In the genomic region with DNA sequence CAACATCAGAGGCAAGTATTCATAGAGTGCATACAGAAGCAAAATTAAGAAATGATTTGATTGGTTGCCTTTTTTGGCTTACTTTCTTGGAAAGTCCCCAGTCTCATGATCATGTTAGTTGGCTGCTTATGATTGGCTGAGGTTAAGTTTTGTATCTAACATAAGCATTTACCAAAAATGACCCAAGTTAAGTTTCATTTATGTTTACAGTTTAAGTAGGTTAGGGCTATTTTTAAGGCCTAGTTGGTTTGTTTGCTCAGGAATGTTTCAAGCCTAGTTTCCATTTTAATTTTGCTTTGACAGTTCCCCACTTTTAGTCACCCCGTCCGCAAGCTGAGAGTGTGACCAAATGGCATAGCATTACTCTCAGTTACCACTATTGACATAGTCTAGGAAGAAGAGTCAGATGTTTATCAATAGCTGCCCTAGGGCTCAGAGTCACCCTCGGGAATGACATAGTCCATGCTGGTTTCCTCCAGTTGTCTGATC, we compare ENCODE assay signal across 17 cellular contexts. TPM values are rescaled to one million over a fixed set of nuclear protein-coding genes. Genes with fewer than 3 reads are reported as not detected.
DNase-seq lines count a peak whose midpoint lies in the region; ATAC-seq and TF ChIP-seq lines count a peak whose summit lies in the region.
"Had no signal": no experiment of that assay in that cellular context is flagged by ENCODE, and none has a peak within 500 bp of the region (broad histone marks: within the 10 kb centered on the region; RNA-seq: fewer than 3 reads in every experiment).

No MANE protein-coding gene starts in this region.

- no peaks in the 10 kb centered on the region for H3K9me3 Mint-ChIP-seq in MCF 10A (ENCODE audit: unreplicated experiment)
- H3K9me3 Mint-ChIP-seq in stimulated activated naive CD8-positive, alpha-beta T cell treated with anti-CD3 and anti-CD28 coated beads, Interleukin-15, amount 100 ng/mL, for 72 hours = no peaks in the 10 kb centered on the region

- H3K27me3 Mint-ChIP-seq in MCF 10A (ENCODE audit: insufficient read depth, unreplicated experiment) = no peaks in the 10 kb centered on the region
- no peaks in the 10 kb centered on the region for H3K27me3 Mint-ChIP-seq in T-helper 17 cell
- peaks cover 19% of the 10 kb centered on the region for H3K27me3 Mint-ChIP-seq in stimulated activated naive CD8-positive, alpha-beta T cell treated with anti-CD3 and anti-CD28 coated beads, Interleukin-15, amount 100 ng/mL, for 72 hours

- ATAC-seq in GM21526 (IDR thresholded peaks at IDR 0.05; ENCODE audit: low FRiP score, unreplicated experiment) (peak; percentile 68), T-helper 17 cell (peak; percentile 95), Right ventricle myocardium superior (ENCODE audit: poor library complexity) (no peak)
- peak; percentile 52 for ATAC-seq in stimulated activated naive CD8-positive, alpha-beta T cell treated with anti-CD3 and anti-CD28 coated beads, Interleukin-15, amount 100 ng/mL, for 72 hours
- ATAC-seq: HCT116, pancreas had no signal

- no peak overlapping the region for H3K4me2 ChIP-seq in mammary epithelial cell (ENCODE audit: insufficient read depth, low read depth, low read length)

- H3K9ac ChIP-seq in mammary epithelial cell (ENCODE audit: insufficient read depth, low read length) = no peak overlapping the region

- H2AFZ ChIP-seq in mammary epithelial cell (ENCODE audit: low read depth, low read length) = no peak overlapping the region

- H3K4me3 Mint-ChIP-seq in MCF 10A (ENCODE audit: unreplicated experiment) (no peak overlapping the region), T-helper 17 cell (no peak overlapping the region)
- no peak overlapping the region for H3K4me3 Mint-ChIP-seq in stimulated activated naive CD8-positive, alpha-beta T cell treated with anti-CD3 and anti-CD28 coated beads, Interleukin-15, amount 100 ng/mL, for 72 hours

- H3K4me1 ChIP-seq in mammary epithelial cell (ENCODE audit: insufficient read depth, low read length) = no peaks in the 10 kb centered on the region
- no peaks in the 10 kb centered on the region for H3K4me1 ChIP-seq in SJCRH30
- H3K4me1 ChIP-seq: pancreas had no signal

- peaks cover 4% of the 10 kb centered on the region for H3K36me3 ChIP-seq in mammary epithelial cell (ENCODE audit: insufficient read depth, low read length)
- H3K36me3 ChIP-seq in SJCRH30 = no peaks in the 10 kb centered on the region
- H3K36me3 ChIP-seq: pancreas had no signal

- H3K36me3 Mint-ChIP-seq in MCF 10A (ENCODE audit: insufficient read depth, unreplicated experiment) (peaks cover 18% of the 10 kb centered on the region), T-helper 17 cell (ENCODE audit: low read depth) (no peaks in the 10 kb centered on the region)

- no peaks in the 10 kb centered on the region for H3K9me3 ChIP-seq in mammary epithelial cell (replicated peaks; ENCODE audit: insufficient read depth, low read length)
- H3K9me3 ChIP-seq in T-helper 17 cell (ENCODE audit: control insufficient read depth, low read length, poor library complexity, severe bottlenecking) = no peaks in the 10 kb centered on the region
- H3K9me3 ChIP-seq in SJCRH30 (replicated peaks) = no peaks in the 10 kb centered on the region
- H3K9me3 ChIP-seq: pancreas had no signal

- no TSS peak for BruUV-seq in mammary epithelial cell (replicated peaks; lab: Mats Ljungman, UMichigan)
- BruUV-seq in MCF 10A (replicated peaks; lab: Mats Ljungman, UMichigan) = no TSS peak

- WGBS in mammary epithelial cell (ENCODE audit: low coverage, missing lambda C conversion rate) = 93% methylated on average over 3 of the region's 3 CpGs

- H3K79me2 ChIP-seq in mammary epithelial cell (ENCODE audit: insufficient read depth, low read length) = no peaks in the 10 kb centered on the region

- H3K4me1 Mint-ChIP-seq in MCF 10A (ENCODE audit: insufficient read depth, unreplicated experiment) = no peaks in the 10 kb centered on the region
- peaks cover 10% of the 10 kb centered on the region for H3K4me1 Mint-ChIP-seq in T-helper 17 cell
- no peaks in the 10 kb centered on the region for H3K4me1 Mint-ChIP-seq in stimulated activated naive CD8-positive, alpha-beta T cell treated with anti-CD3 and anti-CD28 coated beads, Interleukin-15, amount 100 ng/mL, for 72 hours

- H3K27ac Mint-ChIP-seq in MCF 10A (ENCODE audit: low read depth, unreplicated experiment) (no peak overlapping the region), T-helper 17 cell (peak overlapping the region; percentile 75)
- H3K27ac Mint-ChIP-seq in stimulated activated naive CD8-positive, alpha-beta T cell treated with anti-CD3 and anti-CD28 coated beads, Interleukin-15, amount 100 ng/mL, for 72 hours = no peak overlapping the region

- in situ Hi-C loops in mammary epithelial cell (cut with MboI; ENCODE audit: low sequenced_read_pairs in 2 of 2) = no loop called here

- TF ChIP-seq CTCF in mammary epithelial cell (conservative IDR thresholded peaks at IDR 0.05 in 1 of 2, IDR thresholded peaks at IDR 0.05 in 1 of 2; ENCODE audit: extremely low read depth in 1 of 2, insufficient read depth in 1 of 2, low read depth in 1 of 2, low read length in 2 of 2) = no peak
- no peak for TF ChIP-seq CTCF in MCF 10A (IDR thresholded peaks at IDR 0.05; ENCODE audit: unreplicated experiment)

- dilution Hi-C loops in mammary epithelial cell (cut with HindIII; ENCODE audit: low sequenced_read_pairs) = no loop called here

- H3K4me3 ChIP-seq in mammary epithelial cell (replicated peaks in 1 of 3; ENCODE audit: insufficient read depth in 1 of 3, low read depth in 2 of 3, low read length in 3 of 3) (no peak overlapping the region), SJCRH30 (no peak overlapping the region)
- H3K4me3 ChIP-seq: pancreas had no signal

- H3K27ac ChIP-seq in mammary epithelial cell (ENCODE audit: insufficient read depth, low read depth, low read length) = no peak overlapping the region
- no peak overlapping the region for H3K27ac ChIP-seq in SJCRH30
- H3K27ac ChIP-seq: pancreas had no signal

- CTCF ChIA-PET in mammary epithelial cell (lab: Charles Lee; ENCODE audit: low non-redundant PET) = no interaction called here
- CTCF ChIA-PET in MCF 10A (lab: Yijun Ruan, JAX) = interaction anchor here (0.6 to 1.3 kb wide), 4 partner anchors 11 to 91 kb away, joined by 3 to 7 read pairs (median 4); no protein-coding TSS in a partner anchor

- POLR2A ChIA-PET in MCF 10A (lab: Yijun Ruan, JAX) = interaction anchor here (1.2 kb wide), 1 partner anchor 111 kb away, joined by 3 read pairs; no protein-coding TSS in a partner anchor

- intact Hi-C loops in mammary epithelial cell (cut with micrococcal nuclease) (no loop called here), MCF 10A (cut with micrococcal nuclease) (no loop called here), Right ventricle myocardium superior (cut with DNase I) (no loop called here)

- no peaks in the 10 kb centered on the region for H4K20me1 ChIP-seq in mammary epithelial cell (ENCODE audit: insufficient read depth, low read length)

- DNase-seq in mammary epithelial cell = peak; percentile 11
- no peak for DNase-seq in MCF 10A (ENCODE audit: unreplicated experiment)
- DNase-seq in T-helper 17 cell = no peak
- DNase-seq in stimulated activated naive CD8-positive, alpha-beta T cell treated with anti-CD3 and anti-CD28 coated beads, Interleukin-15, amount 100 ng/mL, for 72 hours = no peak
- no peak for DNase-seq in Right ventricle myocardium superior
- DNase-seq in occipital lobe (lab: John Stamatoyannopoulos, UW) = no peak
- no peak for DNase-seq in SJCRH30
- DNase-seq: activated CD4-positive, CD25-positive, alpha-beta regulatory T cell; cerebellar nuclear complex; Kasumi-1; NCI-H2081 treated with DMSO at 0.1 percent for 48 hours; NK-92 treated with Interleukin-12 subunit alpha and Interleukin-12 subunit beta, amount 100 ng/mL, for 24 hours; pancreas; stimulated activated CD4-positive, alpha-beta T cell treated with anti-CD3 and anti-CD28 coated beads, Interleukin-15, amount 100 ng/mL, for 24 hours; stimulated activated CD8-positive, alpha-beta memory T cell treated with anti-CD3 and anti-CD28 coated beads, Interleukin-4, amount 100 ng/mL, for 48 hours had no signal

- H3K27me3 ChIP-seq in mammary epithelial cell (ENCODE audit: insufficient read depth, low read length) (no peaks in the 10 kb centered on the region), SJCRH30 (no peaks in the 10 kb centered on the region)
- H3K27me3 ChIP-seq: pancreas had no signal

RNA-seq across cellular contexts. Expression of gene DGKE, which starts 36.3 kb away (rescaled TPM):
- 10 to 100 TPM in 1 of 2 donors, 1 to 10 TPM in 1; 6.7 to 13.4 TPM for total RNA-seq in mammary epithelial cell
- polyA plus RNA-seq in mammary epithelial cell = 2.9 TPM
- 5.4 TPM for polyA minus RNA-seq in mammary epithelial cell
- 16.5 and 23.9 TPM in 2 replicates for total RNA-seq in MCF 10A (2022)
- total RNA-seq in T-helper 17 cell = 10 to 100 TPM; 29.1 to 38.2 TPM
- 3.0 TPM for total RNA-seq in Right ventricle myocardium superior
- 42.0 TPM for total RNA-seq in occipital lobe
- total RNA-seq in SJCRH30 (2014; rRNA removed; shearing (Covaris generic)) = 10.4 and 12.2 TPM in 2 replicates

RNA-seq across cellular contexts. Expression of gene C17orf67, which starts 36.5 kb away (rescaled TPM):
- total RNA-seq in mammary epithelial cell (1 to 10 TPM in 1 of 2 donors, under 1 TPM in 1; 0.17 to 2.6 TPM), MCF 10A (2022) (3.3 and 3.5 TPM in 2 replicates), T-helper 17 cell (1 to 10 TPM; 4.1 to 6.6 TPM), Right ventricle myocardium superior (1.1 TPM), occipital lobe (1.9 TPM)
- polyA plus RNA-seq in mammary epithelial cell = 0.42 TPM
- polyA minus RNA-seq in mammary epithelial cell = not detected
- total RNA-seq in SJCRH30 (2014; rRNA removed; shearing (Covaris generic)) = 0.76 and 1.5 TPM in 2 replicates

RNA-seq across cellular contexts. Expression of gene TRIM25, which starts 43.6 kb away (rescaled TPM):
- total RNA-seq in mammary epithelial cell (10 to 100 TPM; 49.5 to 95.0 TPM), MCF 10A (2022) (178 and 215 TPM in 2 replicates), T-helper 17 cell (10 to 100 TPM; 40.2 to 46.3 TPM), Right ventricle myocardium superior (15.4 TPM), occipital lobe (1.6 TPM)
- polyA plus RNA-seq in mammary epithelial cell = 34.9 TPM
- 57.2 TPM for polyA minus RNA-seq in mammary epithelial cell
- 2.7 and 3.0 TPM in 2 replicates for total RNA-seq in SJCRH30 (2014; rRNA removed; shearing (Covaris generic))
